In the genomic region with DNA sequence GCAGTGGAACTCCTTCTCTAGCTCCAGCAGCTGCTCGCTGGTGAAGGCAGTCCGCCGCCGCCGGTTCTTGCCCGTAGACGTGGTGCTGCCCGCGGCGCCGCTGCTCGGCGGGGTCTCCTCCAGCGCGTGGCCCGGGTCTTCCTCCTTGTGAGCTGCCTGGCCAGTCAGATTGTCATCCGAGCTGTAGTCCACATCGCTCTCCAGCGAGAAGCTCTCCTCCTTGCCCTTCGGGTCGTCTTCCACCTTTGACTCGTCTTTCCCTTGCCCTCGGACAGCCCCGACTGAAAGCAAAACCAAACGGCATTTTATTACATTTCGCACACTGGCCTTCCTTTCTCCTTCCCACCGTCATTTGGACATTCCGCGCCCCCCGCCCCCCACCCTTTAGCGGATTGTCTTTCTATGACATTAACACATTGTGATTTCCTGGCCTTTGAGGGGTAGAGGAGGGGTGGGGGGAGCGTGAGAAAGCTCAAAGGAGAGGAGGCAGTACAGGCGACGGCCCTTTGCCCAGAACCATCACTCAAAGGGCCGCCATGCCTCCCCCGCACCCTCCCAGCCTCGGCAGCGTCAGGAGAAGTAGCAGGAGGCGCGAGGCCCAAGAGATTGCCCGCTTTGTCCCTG, we compare ENCODE assay signal across 9 cellular contexts. TPM values are rescaled to one million over a fixed set of nuclear protein-coding genes. Genes with fewer than 3 reads are reported as not detected.
A peak's percentile ranks its signal among the peaks of the same experiment; 100 is the strongest.
DNase-seq lines count a peak whose midpoint lies in the region; ATAC-seq lines count a peak whose summit lies in the region.
"Had no signal": no experiment of that assay in that cellular context is flagged by ENCODE, and none has a peak within 500 bp of the region (broad histone marks: within the 10 kb centered on the region; RNA-seq: fewer than 3 reads in every experiment).

No MANE protein-coding gene starts in this region.

- H3K4me3 Mint-ChIP-seq in activated CD4-positive, alpha-beta T cell treated with anti-CD3 and anti-CD28 coated beads, Interleukin-2, amount 10 ng/mL, durations not matched to agents 24 days and 14 days = no peak overlapping the region
- H3K4me3 Mint-ChIP-seq in activated CD8-positive, alpha-beta T cell treated with anti-CD3 and anti-CD28 coated beads, Interleukin-2, amount 10 ng/mL, durations not matched to agents 7 days and 5 days = peak overlapping the region; percentile 46
- H3K4me3 Mint-ChIP-seq in stimulated activated effector memory CD8-positive, alpha-beta T cell treated with anti-CD3 and anti-CD28 coated beads, Interleukin-12 subunit alpha, Interleukin-12 subunit beta, amount 100 ng/mL, for 72 hours = peak overlapping the region; percentile 62

- no peaks in the 10 kb centered on the region for H3K9me3 Mint-ChIP-seq in activated CD4-positive, alpha-beta T cell treated with anti-CD3 and anti-CD28 coated beads, Interleukin-2, amount 10 ng/mL, durations not matched to agents 24 days and 14 days
- H3K9me3 Mint-ChIP-seq in activated CD8-positive, alpha-beta T cell treated with anti-CD3 and anti-CD28 coated beads, Interleukin-2, amount 10 ng/mL, durations not matched to agents 7 days and 5 days (ENCODE audit: insufficient read depth) = no peaks in the 10 kb centered on the region
- H3K9me3 Mint-ChIP-seq in stimulated activated effector memory CD8-positive, alpha-beta T cell treated with anti-CD3 and anti-CD28 coated beads, Interleukin-12 subunit alpha, Interleukin-12 subunit beta, amount 100 ng/mL, for 72 hours = no peaks in the 10 kb centered on the region

- intact Hi-C loops in activated CD4-positive, alpha-beta T cell treated with anti-CD3 and anti-CD28 coated beads, Interleukin-2, amount 10 ng/mL, durations not matched to agents 24 days and 14 days (cut with micrococcal nuclease) = no loop called here

- ATAC-seq in activated CD8-positive, alpha-beta T cell treated with anti-CD3 and anti-CD28 coated beads, Interleukin-2, amount 10 ng/mL, durations not matched to agents 7 days and 5 days = no peak
- ATAC-seq in stimulated activated effector memory CD8-positive, alpha-beta T cell treated with anti-CD3 and anti-CD28 coated beads, Interleukin-12 subunit alpha, Interleukin-12 subunit beta, amount 100 ng/mL, for 72 hours = no peak
- no peak for ATAC-seq in GM21381 (IDR thresholded peaks at IDR 0.05; ENCODE audit: unreplicated experiment)

- H3K27me3 Mint-ChIP-seq in activated CD4-positive, alpha-beta T cell treated with anti-CD3 and anti-CD28 coated beads, Interleukin-2, amount 10 ng/mL, durations not matched to agents 24 days and 14 days = peaks cover 58% of the 10 kb centered on the region
- peaks cover 62% of the 10 kb centered on the region for H3K27me3 Mint-ChIP-seq in activated CD8-positive, alpha-beta T cell treated with anti-CD3 and anti-CD28 coated beads, Interleukin-2, amount 10 ng/mL, durations not matched to agents 7 days and 5 days (ENCODE audit: low read depth)

- no peak for DNase-seq in activated CD4-positive, alpha-beta T cell treated with anti-CD3 and anti-CD28 coated beads, Interleukin-2, amount 10 ng/mL, durations not matched to agents 24 days and 14 days
- DNase-seq in activated CD4-positive, alpha-beta T cell treated with anti-CD3 and anti-CD28 coated beads, Interleukin-2, amount 50 U/mL, for 48 hours = no peak
- no peak for DNase-seq in activated CD8-positive, alpha-beta T cell treated with anti-CD3 and anti-CD28 coated beads, Interleukin-2, amount 10 ng/mL, durations not matched to agents 7 days and 5 days
- DNase-seq in islet precursor cell (peak; percentile 77), NCI-H2107 treated with DMSO at 0.1 percent for 48 hours (lab: John Stamatoyannopoulos, UW; ENCODE audit: unreplicated experiment) (no peak), SW480 (ENCODE audit: low spot score) (no peak)
- no peak for DNase-seq in stimulated activated effector memory CD8-positive, alpha-beta T cell treated with anti-CD3 and anti-CD28 coated beads, Interleukin-12 subunit alpha, Interleukin-12 subunit beta, amount 100 ng/mL, for 72 hours (ENCODE audit: low spot score in 2 of 2)
- DNase-seq: activated effector memory CD4-positive, alpha-beta T cell treated with anti-CD3 and anti-CD28 coated beads, Interleukin-2, amount 50 U/mL, for 16 hours had no signal

- H3K4me1 Mint-ChIP-seq in activated CD4-positive, alpha-beta T cell treated with anti-CD3 and anti-CD28 coated beads, Interleukin-2, amount 10 ng/mL, durations not matched to agents 24 days and 14 days = no peaks in the 10 kb centered on the region
- H3K4me1 Mint-ChIP-seq in activated CD8-positive, alpha-beta T cell treated with anti-CD3 and anti-CD28 coated beads, Interleukin-2, amount 10 ng/mL, durations not matched to agents 7 days and 5 days (ENCODE audit: low read depth) = peaks cover 7% of the 10 kb centered on the region
- H3K4me1 Mint-ChIP-seq in stimulated activated effector memory CD8-positive, alpha-beta T cell treated with anti-CD3 and anti-CD28 coated beads, Interleukin-12 subunit alpha, Interleukin-12 subunit beta, amount 100 ng/mL, for 72 hours = peaks cover 10% of the 10 kb centered on the region

- POLR2A ChIA-PET in activated CD8-positive, alpha-beta T cell treated with anti-CD3 and anti-CD28 coated beads, Interleukin-2, amount 10 ng/mL, durations not matched to agents 7 days and 5 days (lab: Charles Lee) = no interaction called here

- CTCF ChIA-PET in activated CD8-positive, alpha-beta T cell treated with anti-CD3 and anti-CD28 coated beads, Interleukin-2, amount 10 ng/mL, durations not matched to agents 7 days and 5 days (lab: Charles Lee) = interaction anchor here (1.5 kb wide), 1 partner anchor 11 kb away, joined by 5 read pairs; no protein-coding TSS in a partner anchor

- peak overlapping the region; percentile 48 for H3K27ac Mint-ChIP-seq in activated CD4-positive, alpha-beta T cell treated with anti-CD3 and anti-CD28 coated beads, Interleukin-2, amount 10 ng/mL, durations not matched to agents 24 days and 14 days
- peak overlapping the region; percentile 2 for H3K27ac Mint-ChIP-seq in activated CD8-positive, alpha-beta T cell treated with anti-CD3 and anti-CD28 coated beads, Interleukin-2, amount 10 ng/mL, durations not matched to agents 7 days and 5 days
- no peak overlapping the region for H3K27ac Mint-ChIP-seq in stimulated activated effector memory CD8-positive, alpha-beta T cell treated with anti-CD3 and anti-CD28 coated beads, Interleukin-12 subunit alpha, Interleukin-12 subunit beta, amount 100 ng/mL, for 72 hours

- H3K36me3 Mint-ChIP-seq in activated CD4-positive, alpha-beta T cell treated with anti-CD3 and anti-CD28 coated beads, Interleukin-2, amount 10 ng/mL, durations not matched to agents 24 days and 14 days (ENCODE audit: low read depth) = peaks cover 3% of the 10 kb centered on the region
- peaks cover 12% of the 10 kb centered on the region for H3K36me3 Mint-ChIP-seq in activated CD8-positive, alpha-beta T cell treated with anti-CD3 and anti-CD28 coated beads, Interleukin-2, amount 10 ng/mL, durations not matched to agents 7 days and 5 days (ENCODE audit: low read depth)
- H3K36me3 Mint-ChIP-seq in stimulated activated effector memory CD8-positive, alpha-beta T cell treated with anti-CD3 and anti-CD28 coated beads, Interleukin-12 subunit alpha, Interleukin-12 subunit beta, amount 100 ng/mL, for 72 hours = peaks cover 22% of the 10 kb centered on the region

RNA-seq across cellular contexts. Expression of gene GBX2, which starts 1.9 kb away (rescaled TPM):
- not detected in 2 replicates for total RNA-seq in activated CD4-positive, alpha-beta T cell treated with anti-CD3 and anti-CD28 coated beads, Interleukin-2, amount 10 ng/mL, durations not matched to agents 24 days and 14 days
- not detected for total RNA-seq in activated CD8-positive, alpha-beta T cell treated with anti-CD3 and anti-CD28 coated beads, Interleukin-2, amount 10 ng/mL, durations not matched to agents 7 days and 5 days
